Comparison of ENCODE assay signal across 13 cellular contexts in the genomic region with DNA sequence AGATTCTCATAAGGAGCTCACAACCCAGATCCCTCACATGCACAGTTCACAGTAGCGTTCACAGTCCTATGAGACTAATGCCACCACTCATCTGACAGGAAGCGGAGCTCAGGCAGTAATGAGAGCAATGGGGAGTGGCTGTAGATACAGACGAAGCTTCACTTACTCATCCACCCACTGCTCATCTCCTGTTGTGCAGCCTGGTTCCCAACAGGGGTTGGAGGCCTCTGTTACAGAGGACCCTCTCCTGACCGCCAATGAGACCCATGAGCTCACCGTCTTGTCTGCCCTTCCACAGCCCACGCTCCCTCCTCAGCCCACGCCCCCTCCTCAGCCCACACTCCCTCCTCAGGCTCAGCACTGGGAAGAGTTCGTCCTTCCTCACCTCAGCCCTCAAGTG. TPM values are rescaled to one million over a fixed set of nuclear protein-coding genes. Genes with fewer than 3 reads are reported as not detected.
DNase-seq lines count a peak whose midpoint lies in the region; ATAC-seq and TF ChIP-seq lines count a peak whose summit lies in the region.
"Had no signal": no experiment of that assay in that cellular context is flagged by ENCODE, and none has a peak within 500 bp of the region (broad histone marks: within the 10 kb centered on the region; RNA-seq: fewer than 3 reads in every experiment).

No MANE protein-coding gene starts in this region.

- no peak overlapping the region for H3K4me3 ChIP-seq in adrenal gland
- H3K4me3 ChIP-seq: gastroesophageal sphincter, sigmoid colon had no signal

- CTCF ChIA-PET in CD4-positive, alpha-beta T cell (lab: Charles Lee) = interaction anchor here (0.6 to 1.4 kb wide), 3 partner anchors 11 to 119 kb away, joined by 3 read pairs; no protein-coding TSS in a partner anchor

- H3K36me3 ChIP-seq in adrenal gland (replicated peaks in 1 of 2) = no peaks in the 10 kb centered on the region
- H3K36me3 ChIP-seq: BE2C, gastroesophageal sphincter, sigmoid colon had no signal

- H3K27ac Mint-ChIP-seq in CD4-positive, alpha-beta T cell = peak overlapping the region; percentile 79
- peak overlapping the region; percentile 74 for H3K27ac Mint-ChIP-seq in activated T-helper 2 cell treated with anti-CD3 and anti-CD28 coated beads, Interferon-gamma antibody, Interleukin-2, Interleukin-4, amounts not matched to agents 10 μg/mL and 5 μg/mL and 100 μg/mL, durations not matched to agents 14 hours and 24 hours and 36 hours
- H3K27ac Mint-ChIP-seq in natural killer cell treated with Interleukin-12 subunit alpha and Interleukin-12 subunit beta and Interleukin-15 and Interleukin-18, amount 100 ng/mL, for 72 hours = no peak overlapping the region

- no peaks in the 10 kb centered on the region for H3K9me3 ChIP-seq in CD4-positive, alpha-beta T cell (ENCODE audit: control insufficient read depth, low read length)
- no peaks in the 10 kb centered on the region for H3K9me3 ChIP-seq in adrenal gland (replicated peaks in 1 of 3)
- H3K9me3 ChIP-seq: BE2C, gastroesophageal sphincter, sigmoid colon had no signal

- no peaks in the 10 kb centered on the region for H3K27me3 Mint-ChIP-seq in CD4-positive, alpha-beta T cell
- no peaks in the 10 kb centered on the region for H3K27me3 Mint-ChIP-seq in activated T-helper 2 cell treated with anti-CD3 and anti-CD28 coated beads, Interferon-gamma antibody, Interleukin-2, Interleukin-4, amounts not matched to agents 10 μg/mL and 5 μg/mL and 100 μg/mL, durations not matched to agents 14 hours and 24 hours and 36 hours (ENCODE audit: low read depth)
- H3K27me3 Mint-ChIP-seq in natural killer cell treated with Interleukin-12 subunit alpha and Interleukin-12 subunit beta and Interleukin-15 and Interleukin-18, amount 100 ng/mL, for 72 hours = peaks cover 5 to 18% of the 10 kb centered on the region in 2 donors

- no peak for TF ChIP-seq CTCF in CD4-positive, alpha-beta T cell (IDR thresholded peaks at IDR 0.05)
- TF ChIP-seq CTCF in adrenal gland (IDR thresholded peaks at IDR 0.05) = no peak

- H3K4me1 ChIP-seq in adrenal gland (replicated peaks in 1 of 2) = no peaks in the 10 kb centered on the region
- H3K4me1 ChIP-seq: BE2C, gastroesophageal sphincter, sigmoid colon had no signal

- no peak for TF ChIP-seq POLR2A in adrenal gland (IDR thresholded peaks at IDR 0.05)

- intact Hi-C loops in CD4-positive, alpha-beta T cell (cut with DNase I, micrococcal nuclease) = no loop called here
- intact Hi-C loops in activated T-helper 2 cell treated with anti-CD3 and anti-CD28 coated beads, Interferon-gamma antibody, Interleukin-2, Interleukin-4, amounts not matched to agents 10 μg/mL and 5 μg/mL and 100 μg/mL, durations not matched to agents 14 hours and 24 hours and 36 hours (cut with micrococcal nuclease) = loop anchor here (1.0 to 10.0 kb wide), 2 partner anchors 40 to 312 kb away; partner anchors contain the start of gene RSPH1
- intact Hi-C loops in adrenal gland (cut with DNase I) = loop anchor here in 1 of 2 donors (10.0 kb wide), 1 partner anchor 152 kb away; no protein-coding TSS in a partner anchor

- peak in 9 of 10 experiments; percentile 13 to 49 (median 39) for DNase-seq in CD4-positive, alpha-beta T cell
- peak; percentile 25 for DNase-seq in T follicular helper cell (ENCODE audit: low read depth)
- DNase-seq in activated T-helper 2 cell treated with anti-CD3 and anti-CD28 coated beads, Interferon-gamma antibody, Interleukin-2, Interleukin-4, amounts not matched to agents 10 μg/mL and 5 μg/mL and 100 μg/mL, durations not matched to agents 14 hours and 24 hours and 36 hours (ENCODE audit: low spot score) = peak; percentile 39
- peak; percentile 44 for DNase-seq in natural killer cell treated with Interleukin-12 subunit alpha and Interleukin-12 subunit beta and Interleukin-15 and Interleukin-18, amount 100 ng/mL, for 72 hours (ENCODE audit: low spot score)
- no peak for DNase-seq in iPS-NIHi11 (ENCODE audit: low spot score)
- DNase-seq in NCI-H1436 treated with DMSO at 0.1 percent for 48 hours (lab: John Stamatoyannopoulos, UW) = no peak
- no peak for DNase-seq in adrenal gland
- no peak for DNase-seq in iPS-NIHi7 (ENCODE audit: extremely low spot score)
- DNase-seq: BE2C, sigmoid colon, substantia nigra had no signal

- POLR2A ChIA-PET in CD4-positive, alpha-beta T cell (lab: Charles Lee) = interaction anchor here (0.8 to 1.4 kb wide), 3 partner anchors 10 to 218 kb away, joined by 3 to 4 read pairs (median 3); no protein-coding TSS in a partner anchor

- H3K27me3 ChIP-seq in CD4-positive, alpha-beta T cell (ENCODE audit: control insufficient read depth, insufficient read depth, low read length) = no peaks in the 10 kb centered on the region
- no peaks in the 10 kb centered on the region for H3K27me3 ChIP-seq in adrenal gland
- H3K27me3 ChIP-seq: BE2C, sigmoid colon had no signal

- H3K4me1 Mint-ChIP-seq in CD4-positive, alpha-beta T cell (ENCODE audit: low read depth) = peaks cover 33% of the 10 kb centered on the region
- H3K4me1 Mint-ChIP-seq in activated T-helper 2 cell treated with anti-CD3 and anti-CD28 coated beads, Interferon-gamma antibody, Interleukin-2, Interleukin-4, amounts not matched to agents 10 μg/mL and 5 μg/mL and 100 μg/mL, durations not matched to agents 14 hours and 24 hours and 36 hours (ENCODE audit: low read depth) = peaks cover 33% of the 10 kb centered on the region
- H3K4me1 Mint-ChIP-seq in natural killer cell treated with Interleukin-12 subunit alpha and Interleukin-12 subunit beta and Interleukin-15 and Interleukin-18, amount 100 ng/mL, for 72 hours (ENCODE audit: low read depth in 2 of 2) = peaks cover 0 to 2% of the 10 kb centered on the region in 2 donors

- no peaks in the 10 kb centered on the region for H3K36me3 Mint-ChIP-seq in CD4-positive, alpha-beta T cell (ENCODE audit: low read depth)
- H3K36me3 Mint-ChIP-seq in activated T-helper 2 cell treated with anti-CD3 and anti-CD28 coated beads, Interferon-gamma antibody, Interleukin-2, Interleukin-4, amounts not matched to agents 10 μg/mL and 5 μg/mL and 100 μg/mL, durations not matched to agents 14 hours and 24 hours and 36 hours (ENCODE audit: low read depth) = no peaks in the 10 kb centered on the region
- no peaks in the 10 kb centered on the region for H3K36me3 Mint-ChIP-seq in natural killer cell treated with Interleukin-12 subunit alpha and Interleukin-12 subunit beta and Interleukin-15 and Interleukin-18, amount 100 ng/mL, for 72 hours

- ATAC-seq in CD4-positive, alpha-beta T cell (ENCODE audit: poor library complexity) = peak; percentile 66
- ATAC-seq in natural killer cell treated with Interleukin-12 subunit alpha and Interleukin-12 subunit beta and Interleukin-15 and Interleukin-18, amount 100 ng/mL, for 72 hours = peak; percentile 55 to 58
- ATAC-seq: gastroesophageal sphincter had no signal

- no peak overlapping the region for H3K27ac ChIP-seq in CD4-positive, alpha-beta T cell (ENCODE audit: low read depth, low read length)
- no peak overlapping the region for H3K27ac ChIP-seq in adrenal gland
- H3K27ac ChIP-seq: gastroesophageal sphincter, sigmoid colon, VCaP had no signal

- H3K4me3 Mint-ChIP-seq in CD4-positive, alpha-beta T cell = no peak overlapping the region
- no peak overlapping the region for H3K4me3 Mint-ChIP-seq in activated T-helper 2 cell treated with anti-CD3 and anti-CD28 coated beads, Interferon-gamma antibody, Interleukin-2, Interleukin-4, amounts not matched to agents 10 μg/mL and 5 μg/mL and 100 μg/mL, durations not matched to agents 14 hours and 24 hours and 36 hours (ENCODE audit: low read depth)
- no peak overlapping the region for H3K4me3 Mint-ChIP-seq in natural killer cell treated with Interleukin-12 subunit alpha and Interleukin-12 subunit beta and Interleukin-15 and Interleukin-18, amount 100 ng/mL, for 72 hours

- 79 to 87% (median 80%) methylated on average over 8 of the region's 8 CpGs for WGBS in adrenal gland, 4 donors

- H3K9me3 Mint-ChIP-seq in CD4-positive, alpha-beta T cell = no peaks in the 10 kb centered on the region
- no peaks in the 10 kb centered on the region for H3K9me3 Mint-ChIP-seq in activated T-helper 2 cell treated with anti-CD3 and anti-CD28 coated beads, Interferon-gamma antibody, Interleukin-2, Interleukin-4, amounts not matched to agents 10 μg/mL and 5 μg/mL and 100 μg/mL, durations not matched to agents 14 hours and 24 hours and 36 hours
- H3K9me3 Mint-ChIP-seq in natural killer cell treated with Interleukin-12 subunit alpha and Interleukin-12 subunit beta and Interleukin-15 and Interleukin-18, amount 100 ng/mL, for 72 hours = no peaks in the 10 kb centered on the region

RNA-seq across cellular contexts. Expression of gene RSPH1, which starts 39.6 kb away (rescaled TPM):
- total RNA-seq in CD4-positive, alpha-beta T cell = under 1 TPM; 0.34 to 0.38 TPM
- total RNA-seq in activated T-helper 2 cell treated with anti-CD3 and anti-CD28 coated beads, Interferon-gamma antibody, Interleukin-2, Interleukin-4, amounts not matched to agents 10 μg/mL and 5 μg/mL and 100 μg/mL, durations not matched to agents 14 hours and 24 hours and 36 hours = not detected in 2 replicates
- under 1 TPM in 1 of 2 donors, not detected in 1; 0.25 TPM for total RNA-seq in natural killer cell treated with Interleukin-12 subunit alpha and Interleukin-12 subunit beta and Interleukin-15 and Interleukin-18, amount 100 ng/mL, for 72 hours
- total RNA-seq in adrenal gland = 1 to 10 TPM in 1 of 8 donors, under 1 TPM in 5, not detected in 2; 0.13 to 1.4 (median 0.72) TPM
- polyA plus RNA-seq in adrenal gland = 1 to 10 TPM; 1.2 to 5.8 (median 3.2) TPM

RNA-seq across cellular contexts. Expression of gene UBASH3A, which starts 52.8 kb away (rescaled TPM):
- 10 to 100 TPM; 59.7 to 60.8 TPM for total RNA-seq in CD4-positive, alpha-beta T cell
- 86.0 and 87.4 TPM in 2 replicates for total RNA-seq in activated T-helper 2 cell treated with anti-CD3 and anti-CD28 coated beads, Interferon-gamma antibody, Interleukin-2, Interleukin-4, amounts not matched to agents 10 μg/mL and 5 μg/mL and 100 μg/mL, durations not matched to agents 14 hours and 24 hours and 36 hours
- total RNA-seq in natural killer cell treated with Interleukin-12 subunit alpha and Interleukin-12 subunit beta and Interleukin-15 and Interleukin-18, amount 100 ng/mL, for 72 hours = 1 to 10 TPM; 1.7 to 9.2 TPM
- 1 to 10 TPM in 1 of 8 donors, under 1 TPM in 6, not detected in 1; 0.21 to 1.2 (median 0.43) TPM for total RNA-seq in adrenal gland
- polyA plus RNA-seq in adrenal gland = under 1 TPM; 0.09 to 0.88 (median 0.44) TPM
- total RNA-seq: sigmoid colon had no signal

RNA-seq across cellular contexts. Expression of gene SLC37A1, which starts 57.2 kb away (rescaled TPM):
- total RNA-seq in CD4-positive, alpha-beta T cell = 10 to 100 TPM; 16.4 to 16.7 TPM
- 21.6 and 22.3 TPM in 2 replicates for total RNA-seq in activated T-helper 2 cell treated with anti-CD3 and anti-CD28 coated beads, Interferon-gamma antibody, Interleukin-2, Interleukin-4, amounts not matched to agents 10 μg/mL and 5 μg/mL and 100 μg/mL, durations not matched to agents 14 hours and 24 hours and 36 hours
- 10 to 100 TPM; 17.2 to 22.5 TPM for total RNA-seq in natural killer cell treated with Interleukin-12 subunit alpha and Interleukin-12 subunit beta and Interleukin-15 and Interleukin-18, amount 100 ng/mL, for 72 hours
- 10 to 100 TPM in 7 of 8 donors, 1 to 10 TPM in 1; 7.4 to 27.2 (median 18.7) TPM for total RNA-seq in adrenal gland
- polyA plus RNA-seq in adrenal gland = 10 to 100 TPM; 11.0 to 16.7 (median 14.3) TPM

Comparison
In these comparisons a context has a peak if more than half of its experiments do, and no peak if none do; other contexts are left out.
1. DNase-seq: peak in CD4-positive, alpha-beta T cell (9 of 10), T follicular helper cell (single experiment), activated T-helper 2 cell treated with anti-CD3 and anti-CD28 coated beads, Interferon-gamma antibody, Interleukin-2, Interleukin-4, amounts not matched to agents 10 μg/mL and 5 μg/mL and 100 μg/mL, durations not matched to agents 14 hours and 24 hours and 36 hours (single experiment) and natural killer cell treated with Interleukin-12 subunit alpha and Interleukin-12 subunit beta and Interleukin-15 and Interleukin-18, amount 100 ng/mL, for 72 hours (single experiment); none in iPS-NIHi11 (single experiment), NCI-H1436 treated with DMSO at 0.1 percent for 48 hours (single experiment), adrenal gland (0 of 7) and iPS-NIHi7 (single experiment).
2. H3K27ac Mint-ChIP-seq: peak in CD4-positive, alpha-beta T cell (single experiment) and activated T-helper 2 cell treated with anti-CD3 and anti-CD28 coated beads, Interferon-gamma antibody, Interleukin-2, Interleukin-4, amounts not matched to agents 10 μg/mL and 5 μg/mL and 100 μg/mL, durations not matched to agents 14 hours and 24 hours and 36 hours (single experiment); none in natural killer cell treated with Interleukin-12 subunit alpha and Interleukin-12 subunit beta and Interleukin-15 and Interleukin-18, amount 100 ng/mL, for 72 hours (0 of 2).